Comparison of ENCODE assay signal across 8 cellular contexts in the genomic region with DNA sequence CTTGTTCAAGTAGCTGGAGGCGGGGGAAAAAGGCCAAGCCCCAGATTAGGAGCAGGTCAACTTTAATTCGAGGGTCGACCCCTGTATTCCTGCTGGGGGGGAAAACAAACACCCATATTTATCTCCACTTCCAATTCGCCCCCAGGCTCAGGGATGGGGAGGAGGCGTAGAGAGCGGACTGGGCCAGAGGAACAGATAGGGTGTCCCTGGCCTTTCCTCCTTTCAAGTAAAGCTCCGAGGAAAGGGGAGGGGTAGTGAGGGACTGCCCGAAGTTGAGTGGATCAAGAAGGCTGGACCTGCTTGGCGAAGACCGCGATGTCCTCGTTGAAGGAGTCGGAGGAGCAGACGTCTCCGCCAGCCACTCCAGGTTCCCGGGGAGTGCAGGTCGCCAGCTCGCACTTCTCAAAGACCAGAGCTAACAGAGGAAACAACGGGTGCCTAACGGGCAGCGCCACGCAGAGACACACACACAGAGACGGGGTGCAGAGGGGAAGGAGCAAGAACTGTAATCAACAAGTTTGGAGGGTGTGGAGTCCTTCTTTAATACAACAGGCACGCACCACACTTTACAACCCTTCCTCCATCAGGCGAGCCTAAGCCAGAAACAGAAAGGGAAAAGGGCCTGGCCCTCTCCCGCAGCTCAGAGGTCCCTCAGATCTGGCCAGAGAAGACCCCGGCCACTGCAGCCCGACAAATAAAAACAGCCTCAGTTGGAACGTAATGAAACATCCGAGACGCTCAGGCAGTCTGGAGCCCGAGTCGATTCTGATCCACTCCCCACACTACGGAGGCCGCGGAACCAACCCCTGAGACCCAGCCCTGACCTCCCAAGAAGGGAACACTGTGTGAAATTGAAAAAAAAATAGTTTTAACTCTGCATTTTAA. TPM values are rescaled to one million over a fixed set of nuclear protein-coding genes. Genes with fewer than 3 reads are reported as not detected.
DNase-seq lines count a peak whose midpoint lies in the region; ATAC-seq and TF ChIP-seq lines count a peak whose summit lies in the region.

No MANE protein-coding gene starts in this region.

- H3K36me3 ChIP-seq in spleen = no peaks in the 10 kb centered on the region

- H3K9me3 ChIP-seq in spleen = no peaks in the 10 kb centered on the region

- peaks cover 3 to 80% (median 31%) of the 10 kb centered on the region in 6 donors for H3K4me1 ChIP-seq in spleen

- TF ChIP-seq CTCF in HFF-Myc (IDR thresholded peaks at IDR 0.05; ENCODE audit: low read depth, low read length, missing control alignments) = no peak
- no peak for TF ChIP-seq CTCF in cardiac fibroblast (IDR thresholded peaks at IDR 0.05; ENCODE audit: low read depth, low read length)
- no peak for TF ChIP-seq CTCF in spleen (IDR thresholded peaks at IDR 0.05 in 8 of 11, conservative IDR thresholded peaks at IDR 0.05 in 3 of 11)

- 31 to 36% (median 31%) methylated on average over 31 to 36 of the region's 36 CpGs for WGBS in spleen, 5 donors

- ATAC-seq in HG02642 (IDR thresholded peaks at IDR 0.05; ENCODE audit: poor library complexity, unreplicated experiment) = no peak

- peak overlapping the region; percentile 1 to 94 (median 82) for H3K27ac ChIP-seq in spleen

- intact Hi-C loops in spleen (cut with DNase I; ENCODE audit: low total_unique reads) = no loop called here

- peaks cover 0 to 85% (median 12%) of the 10 kb centered on the region in 7 donors for H3K27me3 ChIP-seq in spleen (replicated peaks in 1 of 7)

- TF ChIP-seq POLR2A in spleen (IDR thresholded peaks at IDR 0.05) = no peak

- DNase-seq in HFF-Myc (ENCODE audit: extremely low read depth, low read depth) (no peak), cardiac fibroblast (ENCODE audit: low read depth in 2 of 2) (peak; percentile 52 to 66), iPS-NIHi11 (ENCODE audit: low spot score) (peak; percentile 14), spleen (peak; percentile 69), NK-92 (lab: John Stamatoyannopoulos, UW; ENCODE audit: unreplicated experiment) (no peak), DMS 273 treated with DMSO at 0.1 percent for 48 hours (lab: John Stamatoyannopoulos, UW) (no peak), NOMO-1 (lab: John Stamatoyannopoulos, UW; ENCODE audit: unreplicated experiment in 2 of 2) (no peak)

- H3K4me3 ChIP-seq in HFF-Myc (replicated peaks; ENCODE audit: low read depth, low read length) (peak overlapping the region; percentile 90), cardiac fibroblast (replicated peaks in 1 of 2; ENCODE audit: low read depth in 2 of 2, low read length in 2 of 2) (peak overlapping the region; percentile 89 to 90), spleen (peak overlapping the region; percentile 14 to 81 (median 62))

RNA-seq across cellular contexts. Expression of a gene that starts 4.1 kb away (rescaled TPM):
- 10 to 100 TPM; 18.2 to 57.2 (median 27.7) TPM for total RNA-seq in spleen
- 1 to 10 TPM; 2.6 to 7.8 (median 3.6) TPM for polyA plus RNA-seq in spleen

Comparison
In these comparisons a context has a peak if more than half of its experiments do, and no peak if none do; other contexts are left out.
1. DNase-seq: peak in cardiac fibroblast (2 of 2), iPS-NIHi11 (single experiment) and spleen (single experiment); none in HFF-Myc (single experiment), NK-92 (single experiment), DMS 273 treated with DMSO at 0.1 percent for 48 hours (single experiment) and NOMO-1 (0 of 2).
2. Peak in every context shown above with its lines, with median percentiles within 50 percentile points of each other: H3K4me3 ChIP-seq.